Comparison of ENCODE assay signal across 8 cellular contexts in the genomic region with DNA sequence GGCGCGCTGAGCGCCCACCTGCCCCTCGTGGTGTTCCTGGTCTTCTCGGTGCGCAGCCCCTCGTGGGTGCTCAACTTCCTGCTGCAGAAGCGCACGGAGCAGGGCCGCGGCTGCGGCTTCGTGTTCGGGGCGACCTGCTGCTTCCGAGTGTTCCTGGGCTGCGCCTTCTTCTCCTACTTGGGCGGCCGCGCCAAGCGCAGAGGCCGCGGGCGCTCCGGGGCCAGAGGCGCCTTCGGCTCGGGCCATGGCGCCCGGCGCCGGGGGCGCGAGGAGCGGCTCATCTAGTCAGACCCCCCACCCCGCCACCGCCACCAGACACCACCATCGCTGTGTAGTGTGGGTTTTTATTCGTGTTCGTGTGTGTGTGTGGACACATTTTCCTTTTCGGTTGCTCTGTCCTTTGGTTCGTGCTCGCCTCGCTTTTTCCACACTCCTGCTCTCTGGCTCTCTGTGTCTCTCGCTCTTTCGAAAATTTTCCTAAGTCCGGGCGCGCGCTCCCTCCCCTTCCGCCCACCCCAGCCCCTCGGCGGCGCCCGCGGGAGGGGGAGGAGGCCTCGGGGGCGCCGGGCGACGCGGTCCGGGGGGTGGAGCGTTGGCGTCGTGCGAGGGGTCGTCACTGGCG. TPM values are rescaled to one million over a fixed set of nuclear protein-coding genes. Genes with fewer than 3 reads are reported as not detected.
A peak's percentile ranks its signal among the peaks of the same experiment; 100 is the strongest.
DNase-seq lines count a peak whose midpoint lies in the region; ATAC-seq and TF ChIP-seq lines count a peak whose summit lies in the region.

No MANE protein-coding gene starts in this region.

- no peak for TF ChIP-seq CTCF in colonic mucosa (IDR thresholded peaks at IDR 0.05)

- ATAC-seq in HG02852 (IDR thresholded peaks at IDR 0.05; ENCODE audit: unreplicated experiment) = peak; percentile 20
- ATAC-seq in left lobe of liver = peak; percentile 51
- no peak for ATAC-seq in GM21619 (IDR thresholded peaks at IDR 0.05; ENCODE audit: unreplicated experiment)

- peak overlapping the region; percentile 97 for H3K27ac Mint-ChIP-seq in activated CD4-positive, alpha-beta T cell treated with anti-CD3 and anti-CD28 coated beads, Interleukin-2, amount 10 ng/mL, durations not matched to agents 24 days and 14 days

- H3K36me3 ChIP-seq in colonic mucosa = no peaks in the 10 kb centered on the region

- H3K4me3 ChIP-seq in colonic mucosa = peak overlapping the region; percentile 48

- peaks cover 38% of the 10 kb centered on the region for H3K4me1 Mint-ChIP-seq in activated CD4-positive, alpha-beta T cell treated with anti-CD3 and anti-CD28 coated beads, Interleukin-2, amount 10 ng/mL, durations not matched to agents 24 days and 14 days

- peaks cover 14% of the 10 kb centered on the region for H3K4me1 ChIP-seq in colonic mucosa

- in situ Hi-C loops in G401 (cut with HindIII; ENCODE audit: low sequenced_read_pairs) = no loop called here

- H3K27ac ChIP-seq in colonic mucosa = peak overlapping the region; percentile 89

- no peaks in the 10 kb centered on the region for H3K27me3 ChIP-seq in colonic mucosa

- peak overlapping the region; percentile 81 to 85 for H3K9ac ChIP-seq in colonic mucosa (ENCODE audit: low read depth in 2 of 2, low read length in 2 of 2)

- DNase-seq in G401 (ENCODE audit: low spot score) = peak; percentile 60
- peak; percentile 93 for DNase-seq in NCI-H2227 (lab: John Stamatoyannopoulos, UW; ENCODE audit: unreplicated experiment)
- peak; percentile 87 for DNase-seq in activated CD4-positive, alpha-beta T cell treated with anti-CD3 and anti-CD28 coated beads, Interleukin-2, amount 10 ng/mL, durations not matched to agents 24 days and 14 days
- peak; percentile 72 for DNase-seq in colonic mucosa
- peak; percentile 59 for DNase-seq in left lobe of liver (ENCODE audit: low spot score)
- peak in 3 of 4 experiments; percentile 20 to 57 (median 29) for DNase-seq in stimulated activated CD4-positive, alpha-beta T cell treated with anti-CD3 and anti-CD28 coated beads, Interleukin-1b, Interleukin-23, amount 100 ng/mL, for 24 hours (ENCODE audit: low read depth in 4 of 4, low spot score in 1 of 4)

- H3K9me3 Mint-ChIP-seq in activated CD4-positive, alpha-beta T cell treated with anti-CD3 and anti-CD28 coated beads, Interleukin-2, amount 10 ng/mL, durations not matched to agents 24 days and 14 days = no peaks in the 10 kb centered on the region

- peaks cover 17% of the 10 kb centered on the region for H3K36me3 Mint-ChIP-seq in activated CD4-positive, alpha-beta T cell treated with anti-CD3 and anti-CD28 coated beads, Interleukin-2, amount 10 ng/mL, durations not matched to agents 24 days and 14 days (ENCODE audit: low read depth)

- no peaks in the 10 kb centered on the region for H3K27me3 Mint-ChIP-seq in activated CD4-positive, alpha-beta T cell treated with anti-CD3 and anti-CD28 coated beads, Interleukin-2, amount 10 ng/mL, durations not matched to agents 24 days and 14 days

- intact Hi-C loops in activated CD4-positive, alpha-beta T cell treated with anti-CD3 and anti-CD28 coated beads, Interleukin-2, amount 10 ng/mL, durations not matched to agents 24 days and 14 days (cut with micrococcal nuclease) = loop anchor here (5.0 kb wide), 2 partner anchors 272 to 583 kb away; partner anchors contain the start of genes RAB22A and ZNF831
- intact Hi-C loops in colonic mucosa (cut with DNase I) = no loop called here

- H3K4me3 Mint-ChIP-seq in activated CD4-positive, alpha-beta T cell treated with anti-CD3 and anti-CD28 coated beads, Interleukin-2, amount 10 ng/mL, durations not matched to agents 24 days and 14 days = peak overlapping the region; percentile 94

- H3K9me3 ChIP-seq in colonic mucosa = no peaks in the 10 kb centered on the region

RNA-seq across cellular contexts. Expression of gene GNAS, which starts 38.0 kb away (rescaled TPM):
- total RNA-seq in G401 (2014; rRNA removed; shearing (Covaris generic)) = 580 and 603 TPM in 2 replicates
- 500 and 523 TPM in 2 replicates for total RNA-seq in activated CD4-positive, alpha-beta T cell treated with anti-CD3 and anti-CD28 coated beads, Interleukin-2, amount 10 ng/mL, durations not matched to agents 24 days and 14 days
- total RNA-seq in colonic mucosa = 100 to 1,000 TPM; 683 to 715 TPM
- 305 TPM for total RNA-seq in left lobe of liver

RNA-seq across cellular contexts. Expression of gene GNAS-AS1, which starts 39.9 kb away (rescaled TPM):
- not detected in 2 replicates for total RNA-seq in G401 (2014; rRNA removed; shearing (Covaris generic))
- 0.64 and 1.6 TPM in 2 replicates for total RNA-seq in activated CD4-positive, alpha-beta T cell treated with anti-CD3 and anti-CD28 coated beads, Interleukin-2, amount 10 ng/mL, durations not matched to agents 24 days and 14 days
- 1 to 10 TPM in 1 of 2 donors, under 1 TPM in 1; 0.88 to 1.7 TPM for total RNA-seq in colonic mucosa
- total RNA-seq in left lobe of liver = 0.35 TPM

Comparison
In these comparisons a context has a peak if more than half of its experiments do, and no peak if none do; other contexts are left out.
1. DNase-seq: peak in every context shown above with its lines; median percentile 93 in NCI-H2227; 87 in activated CD4-positive, alpha-beta T cell treated with anti-CD3 and anti-CD28 coated beads, Interleukin-2, amount 10 ng/mL, durations not matched to agents 24 days and 14 days; 72 in colonic mucosa; 60 in G401; 59 in left lobe of liver; 29 in stimulated activated CD4-positive, alpha-beta T cell treated with anti-CD3 and anti-CD28 coated beads, Interleukin-1b, Interleukin-23, amount 100 ng/mL, for 24 hours.